15 cellular contexts compared by ENCODE assay signal in the genomic region with DNA sequence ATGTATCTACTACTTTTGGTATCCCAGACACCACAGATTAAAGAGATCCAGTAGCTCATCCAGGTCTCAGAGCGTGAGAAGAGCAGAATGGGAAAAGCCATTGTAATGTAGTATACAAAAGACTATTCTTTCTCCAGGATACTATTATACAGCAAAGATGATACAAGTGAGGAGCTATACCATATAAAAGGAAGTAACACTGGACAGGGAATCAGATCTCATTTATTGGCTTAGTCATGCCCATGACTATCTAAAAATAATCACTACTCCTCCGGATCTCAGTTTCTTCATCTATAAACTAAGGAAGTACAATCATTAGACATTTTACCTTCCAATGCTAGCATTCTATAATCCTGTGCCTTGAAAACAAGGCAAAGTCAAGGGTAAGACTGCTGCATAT.
"Had no signal": no experiment of that assay in that cellular context is flagged by ENCODE, and none has a peak within 500 bp of the region (broad histone marks: within the 10 kb centered on the region; RNA-seq: fewer than 3 reads in every experiment).

No MANE protein-coding gene starts in this region.

- H3K27ac Mint-ChIP-seq: activated CD4-positive, alpha-beta memory T cell treated with anti-CD3 and anti-CD28 coated beads, Interleukin-2, amount 10 ng/mL, durations not matched to agents 7 days and 5 days; memory B cell; T-helper 2 cell treated with Interferon-gamma antibody and Interleukin-4, amounts not matched to agents 5 μg/mL and 100 μg/mL, for 36 hours had no signal

- DNase-seq: activated CD4-positive, alpha-beta memory T cell treated with anti-CD3 and anti-CD28 coated beads, Interleukin-2, amount 10 ng/mL, durations not matched to agents 7 days and 5 days; activated naive CD4-positive, alpha-beta T cell; left ventricle myocardium inferior; retina; stimulated activated CD4-positive, alpha-beta T cell treated with anti-CD3 and anti-CD28 coated beads, Interleukin-15, amount 100 ng/mL, for 24 hours; stimulated activated CD4-positive, alpha-beta T cell treated with anti-CD3 and anti-CD28 coated beads, Interleukin-4, amount 100 ng/mL, for 24 hours; stomach; thyroid gland had no signal

- H3K27ac ChIP-seq: cardiac muscle cell, gastroesophageal sphincter, left ventricle myocardium inferior, parathyroid adenoma, stomach, thyroid gland, VCaP had no signal

- H3K9me3 Mint-ChIP-seq: memory B cell, neural crest cell had no signal

- H3K4me3 Mint-ChIP-seq: activated CD4-positive, alpha-beta memory T cell treated with anti-CD3 and anti-CD28 coated beads, Interleukin-2, amount 10 ng/mL, durations not matched to agents 7 days and 5 days; memory B cell; neural crest cell; T-helper 2 cell treated with Interferon-gamma antibody and Interleukin-4, amounts not matched to agents 5 μg/mL and 100 μg/mL, for 36 hours had no signal

- H3K4me1 Mint-ChIP-seq: activated CD4-positive, alpha-beta memory T cell treated with anti-CD3 and anti-CD28 coated beads, Interleukin-2, amount 10 ng/mL, durations not matched to agents 7 days and 5 days had no signal

- ATAC-seq: gastroesophageal sphincter had no signal

- H3K27me3 Mint-ChIP-seq: activated CD4-positive, alpha-beta memory T cell treated with anti-CD3 and anti-CD28 coated beads, Interleukin-2, amount 10 ng/mL, durations not matched to agents 7 days and 5 days; memory B cell had no signal
